36 cellular contexts compared by ENCODE assay signal in the genomic region with DNA sequence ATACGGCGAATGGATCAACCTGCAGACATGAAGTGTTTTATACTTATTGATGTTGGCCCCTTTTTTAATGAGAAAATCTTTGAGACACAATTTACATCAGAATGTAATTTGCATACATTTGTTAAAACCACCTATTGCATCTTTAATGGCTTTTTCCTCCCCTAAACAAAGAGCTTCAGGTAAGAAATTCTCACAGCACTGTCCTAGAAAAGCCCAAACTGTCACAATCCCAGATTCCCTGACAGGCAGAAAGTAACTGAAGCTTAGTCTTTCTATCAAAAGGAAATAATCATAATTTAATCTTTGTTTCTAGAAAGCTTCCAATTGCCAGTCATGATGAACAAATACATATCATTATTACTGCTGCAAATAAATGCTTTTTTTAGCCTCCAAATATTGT.
"Had no signal": no experiment of that assay in that cellular context is flagged by ENCODE, and none has a peak within 500 bp of the region (broad histone marks: within the 10 kb centered on the region; RNA-seq: fewer than 3 reads in every experiment).

No MANE protein-coding gene starts in this region.

- H3K9me3 ChIP-seq: MG63 had no signal

- H3K4me3 ChIP-seq: MG63 had no signal

- H3K27me3 ChIP-seq: MG63 had no signal

- DNase-seq: Karpas-422, Kasumi-1, MG63, MM.1S, MV-4-11, NCI-H1048, NCI-H1092, NCI-H1092 treated with DMSO at 0.1 percent for 48 hours, NCI-H1105, NCI-H1105 treated with DMSO at 0.1 percent for 48 hours, NCI-H1417, NCI-H1417 treated with DMSO at 0.1 percent for 48 hours, NCI-H1436, NCI-H1436 treated with DMSO at 0.1 percent for 48 hours, NCI-H146, NCI-H1694, NCI-H1694 treated with DMSO at 0.1 percent for 48 hours, NCI-H187, NCI-H187 treated with DMSO at 0.1 percent for 48 hours, NCI-H1930, NCI-H2029, NCI-H2029 treated with DMSO at 0.1 percent for 48 hours, NCI-H2081, NCI-H2081 treated with DMSO at 0.1 percent for 48 hours, NCI-H2107, NCI-H2171, NCI-H2171 treated with DMSO at 0.1 percent for 48 hours, NCI-H2227 treated with DMSO at 0.1 percent for 48 hours, NCI-H226, NCI-H345, NCI-H446, NCI-H446 treated with DMSO at 0.1 percent for 48 hours, NCI-H510A, NCI-H510A treated with DMSO at 0.1 percent for 48 hours, NCI-H524, NCI-H524 treated with DMSO at 0.1 percent for 48 hours had no signal

- H3K36me3 ChIP-seq: MG63 had no signal
